In the genomic region with DNA sequence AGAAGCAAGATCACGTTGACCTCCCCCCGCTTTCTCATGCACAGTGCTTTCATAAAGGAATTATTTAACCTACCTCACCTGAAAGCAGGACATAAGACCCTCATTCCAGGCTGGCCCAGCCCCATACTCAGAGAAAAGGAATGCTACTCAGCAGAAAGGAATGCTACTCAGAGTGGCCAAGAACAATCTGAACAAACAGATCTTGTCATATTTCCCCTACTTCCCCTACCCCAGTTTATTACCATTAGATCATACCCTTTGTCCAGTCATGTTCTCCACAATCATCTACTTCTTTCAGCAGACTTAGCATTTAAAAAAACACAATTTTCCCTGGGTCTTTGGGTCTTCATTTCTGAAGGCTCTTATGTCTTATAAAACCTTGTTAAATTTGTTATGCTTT, we compare ENCODE assay signal across 13 cellular contexts.
DNase-seq lines count a peak whose midpoint lies in the region; ATAC-seq and TF ChIP-seq lines count a peak whose summit lies in the region.
"Had no signal": no experiment of that assay in that cellular context is flagged by ENCODE, and none has a peak within 500 bp of the region (broad histone marks: within the 10 kb centered on the region; RNA-seq: fewer than 3 reads in every experiment).

No MANE protein-coding gene starts in this region.

- WGBS in SK-N-SH (ENCODE audit: low lambda C conversion rate): 86% methylated on average over 2 of the region's 2 CpGs

- no peak for ATAC-seq in activated CD4-positive, CD25-positive, alpha-beta regulatory T cell treated with anti-CD3 and anti-CD28 coated beads, Interleukin-2, amount 50 U/mL, for 24 hours
- no peak for ATAC-seq in HG03025 (IDR thresholded peaks at IDR 0.05; ENCODE audit: low FRiP score, unreplicated experiment)
- no peak for ATAC-seq in stimulated activated naive CD8-positive, alpha-beta T cell treated with anti-CD3 and anti-CD28 coated beads, Interleukin-15, Interleukin-2, amounts not matched to agents 100 U/mL and 50 U/mL, for 24 hours
- ATAC-seq: activated T-helper 17 cell treated with anti-CD3 and anti-CD28 coated beads, Interleukin-2, amount 50 U/mL, for 72 hours; naive thymus-derived CD4-positive, alpha-beta T cell had no signal

- DNase-seq in GM03348 (ENCODE audit: low spot score): peak; percentile 66
- DNase-seq in SK-N-SH: no peak
- DNase-seq in fibroblast of lung (ENCODE audit: low read depth in 2 of 2): peak; percentile 81 to 93
- DNase-seq in renal cortical epithelial cell (ENCODE audit: low read depth): peak; percentile 87
- no peak for DNase-seq in inferior parietal cortex (ENCODE audit: extremely low spot score)
- DNase-seq in stimulated activated naive CD8-positive, alpha-beta T cell treated with anti-CD3 and anti-CD28 coated beads, Interleukin-15, Interleukin-2, amounts not matched to agents 100 U/mL and 50 U/mL, for 24 hours: no peak
- DNase-seq: activated B cell treated with CpG ODN at 0.5 μM for 24 hours; naive thymus-derived CD4-positive, alpha-beta T cell; NCI-H2227 treated with DMSO at 0.1 percent for 48 hours; stimulated activated naive CD4-positive, alpha-beta T cell had no signal

- H3K9me2 ChIP-seq in SK-N-SH: no peaks in the 10 kb centered on the region

- H3K9me3 ChIP-seq in SK-N-SH (no peaks in the 10 kb centered on the region), fibroblast of lung (ENCODE audit: control insufficient read depth, insufficient read depth, low read depth, low read length) (no peaks in the 10 kb centered on the region)

- peaks cover 0 to 12% of the 10 kb centered on the region in 2 experiments; a peak in 2 of 4 replicates for H3K4me1 ChIP-seq in SK-N-SH (ENCODE audit: control insufficient read depth in 1 of 2, insufficient read depth in 2 of 2, low read depth in 1 of 2, low read length in 1 of 2)
- H3K4me1 ChIP-seq in fibroblast of lung (ENCODE audit: control insufficient read depth, extremely low read depth, insufficient read depth, low read length): no peaks in the 10 kb centered on the region

- no peak overlapping the region for H3K4me3 ChIP-seq in SK-N-SH (ENCODE audit: low read depth in 2 of 2, low read length in 1 of 2)
- H3K4me3 ChIP-seq in fibroblast of lung (replicated peaks in 1 of 4; ENCODE audit: control extremely low read depth in 1 of 4, insufficient read depth in 1 of 4, low read depth in 3 of 4, low read length in 4 of 4): no peak overlapping the region

- 0 out of 2 replicates have a peak overlapping the region, but pooled peaks have one; percentile 33 for H2AFZ ChIP-seq in SK-N-SH (ENCODE audit: low read depth)
- H2AFZ ChIP-seq in fibroblast of lung (ENCODE audit: low read length): no peak overlapping the region

- H3K79me2 ChIP-seq in SK-N-SH (ENCODE audit: insufficient read depth) (no peaks in the 10 kb centered on the region), fibroblast of lung (ENCODE audit: control insufficient read depth, insufficient read depth, low read length) (no peaks in the 10 kb centered on the region)

- POLR2A ChIA-PET in SK-N-SH (lab: Yijun Ruan, JAX): no interaction called here

- H3K9ac ChIP-seq in SK-N-SH (no peak overlapping the region), fibroblast of lung (ENCODE audit: insufficient read depth, low read length) (no peak overlapping the region)

- no peaks in the 10 kb centered on the region for H3K27me3 ChIP-seq in SK-N-SH (ENCODE audit: insufficient read depth)
- no peaks in the 10 kb centered on the region for H3K27me3 ChIP-seq in fibroblast of lung (ENCODE audit: control insufficient read depth, insufficient read depth, low read length)

- H3K27ac ChIP-seq in SK-N-SH (ENCODE audit: low read depth in 2 of 2, low read length in 1 of 2) (peak overlapping the region in 1 of 2 experiments; percentile 78; a peak in 2 of 4 replicates), fibroblast of lung (ENCODE audit: insufficient read depth, low read length) (no peak overlapping the region)

- H3K4me2 ChIP-seq in SK-N-SH (0 out of 2 replicates have a peak overlapping the region, but pooled peaks have one; percentile 27), fibroblast of lung (ENCODE audit: extremely low read depth, insufficient read depth, low read length) (no peak overlapping the region)

- no peak for TF ChIP-seq CTCF in SK-N-SH (IDR thresholded peaks at IDR 0.05)
- TF ChIP-seq CTCF in fibroblast of lung (conservative IDR thresholded peaks at IDR 0.05 in 1 of 2, IDR thresholded peaks at IDR 0.05 in 1 of 2; ENCODE audit: low read depth in 1 of 2, low read length in 2 of 2): no peak

- TF ChIP-seq EP300 in SK-N-SH (IDR thresholded peaks at IDR 0.05; ENCODE audit: borderline replicate concordance in 1 of 2, low read depth in 1 of 2, low read length in 1 of 2): 0 out of 4 replicates have a peak, but pooled peaks of 1 of the 2 experiments have one; percentile 20

- no peaks in the 10 kb centered on the region for H3K36me3 ChIP-seq in SK-N-SH (replicated peaks in 1 of 2; ENCODE audit: control insufficient read depth in 1 of 2, insufficient read depth in 2 of 2, low read length in 1 of 2)
- no peaks in the 10 kb centered on the region for H3K36me3 ChIP-seq in fibroblast of lung (ENCODE audit: control insufficient read depth, insufficient read depth, low read length)

- H4K20me1 ChIP-seq in SK-N-SH (ENCODE audit: insufficient read depth): no peaks in the 10 kb centered on the region
- H4K20me1 ChIP-seq in fibroblast of lung (ENCODE audit: control insufficient read depth, extremely low read depth, insufficient read depth, low read length): no peaks in the 10 kb centered on the region

- CTCF ChIA-PET in SK-N-SH (lab: Yijun Ruan, JAX): interaction anchor here (0.7 kb wide), 1 partner anchor 156 kb away, joined by 3 read pairs; no protein-coding TSS in a partner anchor

- no peak for TF ChIP-seq RAD21 in SK-N-SH (IDR thresholded peaks at IDR 0.05; ENCODE audit: low read length)

- no peaks in the 10 kb centered on the region for H3F3A ChIP-seq in SK-N-SH (replicated peaks; ENCODE audit: insufficient read depth)

TF ChIP-seq in SK-N-SH, 30 proteins besides CTCF, POLR2A, EP300 and RAD21 (continues in another document):
- TF ChIP-seq TCF12 (IDR thresholded peaks at IDR 0.05) (peak; percentile 53; the same call in 1 of the 2 replicates), JUND (IDR thresholded peaks at IDR 0.05) (peak; percentile 52), RXRA (IDR thresholded peaks at IDR 0.05; ENCODE audit: borderline replicate concordance, low read depth) (no peak), SMC3 (IDR thresholded peaks at IDR 0.05; ENCODE audit: low read depth, low read length) (no peak), ELF1 (IDR thresholded peaks at IDR 0.05) (no peak), TEAD4 (IDR thresholded peaks at IDR 0.05; ENCODE audit: borderline replicate concordance, insufficient read depth) (0 out of 2 replicates have a peak, but pooled peaks have one; percentile 40), GABPA (IDR thresholded peaks at IDR 0.05; ENCODE audit: low read depth) (no peak), EZH2phosphoT487 (IDR thresholded peaks at IDR 0.05; ENCODE audit: borderline replicate concordance, low read depth) (no peak), CHD2 (IDR thresholded peaks at IDR 0.05; ENCODE audit: low read length, partially characterized antibody) (no peak), FOXJ3 (CRISPR knock-in tag; IDR thresholded peaks at IDR 0.05) (no peak), FOSL2 (IDR thresholded peaks at IDR 0.05; ENCODE audit: borderline replicate concordance, low read depth) (peak; percentile 44; the same call in 1 of the 2 replicates), USF2 (IDR thresholded peaks at IDR 0.05; ENCODE audit: borderline replicate concordance, low read depth, low read length) (no peak), YY1 (IDR thresholded peaks at IDR 0.05; ENCODE audit: low read depth) (no peak)
- TF ChIP-seq, protein P1, sequence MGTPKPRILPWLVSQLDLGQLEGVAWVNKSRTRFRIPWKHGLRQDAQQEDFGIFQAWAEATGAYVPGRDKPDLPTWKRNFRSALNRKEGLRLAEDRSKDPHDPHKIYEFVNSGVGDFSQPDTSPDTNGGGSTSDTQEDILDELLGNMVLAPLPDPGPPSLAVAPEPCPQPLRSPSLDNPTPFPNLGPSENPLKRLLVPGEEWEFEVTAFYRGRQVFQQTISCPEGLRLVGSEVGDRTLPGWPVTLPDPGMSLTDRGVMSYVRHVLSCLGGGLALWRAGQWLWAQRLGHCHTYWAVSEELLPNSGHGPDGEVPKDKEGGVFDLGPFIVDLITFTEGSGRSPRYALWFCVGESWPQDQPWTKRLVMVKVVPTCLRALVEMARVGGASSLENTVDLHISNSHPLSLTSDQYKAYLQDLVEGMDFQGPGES (IDR thresholded peaks at IDR 0.05; ENCODE audit: low read depth, low read length): no peak
- TF ChIP-seq, protein P2, sequence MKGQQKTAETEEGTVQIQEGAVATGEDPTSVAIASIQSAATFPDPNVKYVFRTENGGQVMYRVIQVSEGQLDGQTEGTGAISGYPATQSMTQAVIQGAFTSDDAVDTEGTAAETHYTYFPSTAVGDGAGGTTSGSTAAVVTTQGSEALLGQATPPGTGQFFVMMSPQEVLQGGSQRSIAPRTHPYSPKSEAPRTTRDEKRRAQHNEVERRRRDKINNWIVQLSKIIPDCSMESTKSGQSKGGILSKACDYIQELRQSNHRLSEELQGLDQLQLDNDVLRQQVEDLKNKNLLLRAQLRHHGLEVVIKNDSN (IDR thresholded peaks at IDR 0.05; ENCODE audit: borderline replicate concordance, low read depth): no peak
- TF ChIP-seq, protein P3, sequence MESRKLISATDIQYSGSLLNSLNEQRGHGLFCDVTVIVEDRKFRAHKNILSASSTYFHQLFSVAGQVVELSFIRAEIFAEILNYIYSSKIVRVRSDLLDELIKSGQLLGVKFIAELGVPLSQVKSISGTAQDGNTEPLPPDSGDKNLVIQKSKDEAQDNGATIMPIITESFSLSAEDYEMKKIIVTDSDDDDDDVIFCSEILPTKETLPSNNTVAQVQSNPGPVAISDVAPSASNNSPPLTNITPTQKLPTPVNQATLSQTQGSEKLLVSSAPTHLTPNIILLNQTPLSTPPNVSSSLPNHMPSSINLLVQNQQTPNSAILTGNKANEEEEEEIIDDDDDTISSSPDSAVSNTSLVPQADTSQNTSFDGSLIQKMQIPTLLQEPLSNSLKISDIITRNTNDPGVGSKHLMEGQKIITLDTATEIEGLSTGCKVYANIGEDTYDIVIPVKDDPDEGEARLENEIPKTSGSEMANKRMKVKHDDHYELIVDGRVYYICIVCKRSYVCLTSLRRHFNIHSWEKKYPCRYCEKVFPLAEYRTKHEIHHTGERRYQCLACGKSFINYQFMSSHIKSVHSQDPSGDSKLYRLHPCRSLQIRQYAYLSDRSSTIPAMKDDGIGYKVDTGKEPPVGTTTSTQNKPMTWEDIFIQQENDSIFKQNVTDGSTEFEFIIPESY (IDR thresholded peaks at IDR 0.05; ENCODE audit: borderline replicate concordance, low read depth): no peak

Comparison
In these comparisons a context has a peak if more than half of its experiments do, and no peak if none do; other contexts are left out.
1. DNase-seq: peak in GM03348 (single experiment), fibroblast of lung (2 of 2) and renal cortical epithelial cell (single experiment); none in SK-N-SH (single experiment), inferior parietal cortex (single experiment) and stimulated activated naive CD8-positive, alpha-beta T cell treated with anti-CD3 and anti-CD28 coated beads, Interleukin-15, Interleukin-2, amounts not matched to agents 100 U/mL and 50 U/mL, for 24 hours (single experiment).